Comparison of ENCODE assay signal across 22 cellular contexts in the genomic region with DNA sequence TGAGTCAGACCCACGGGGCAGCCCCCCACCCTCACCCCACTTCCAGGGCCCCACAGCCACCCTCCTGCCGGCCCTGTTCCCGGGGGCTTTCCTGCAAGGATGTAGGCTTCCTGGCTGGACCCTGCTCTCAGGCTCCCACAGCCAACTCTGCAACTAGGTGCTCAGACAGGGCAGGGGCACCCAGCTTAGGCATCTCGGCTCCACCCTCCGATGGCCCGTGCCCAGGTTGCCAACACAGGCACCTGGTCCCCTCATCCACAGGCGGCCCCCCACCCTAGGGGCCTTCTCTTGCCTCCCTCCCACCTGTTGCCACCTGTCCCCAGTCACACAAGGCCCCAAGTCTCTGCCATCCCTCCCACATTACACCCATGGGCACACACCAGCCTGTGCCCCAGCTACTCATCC. TPM values are rescaled to one million over a fixed set of nuclear protein-coding genes. Genes with fewer than 3 reads are reported as not detected.
A peak's percentile ranks its signal among the peaks of the same experiment; 100 is the strongest.
DNase-seq lines count a peak whose midpoint lies in the region; ATAC-seq and TF ChIP-seq lines count a peak whose summit lies in the region.
"Had no signal": no experiment of that assay in that cellular context is flagged by ENCODE, and none has a peak within 500 bp of the region (broad histone marks: within the 10 kb centered on the region; RNA-seq: fewer than 3 reads in every experiment).

No MANE protein-coding gene starts in this region.

- no CpG with 5 or more reads among the region's 7 CpGs for WGBS in H9 (ENCODE audit: extremely low coverage, insufficient read length, low lambda C conversion rate)

- no peaks in the 10 kb centered on the region for H3K9me3 ChIP-seq in H9 (ENCODE audit: control insufficient read depth, low read depth, low read length)
- H3K9me3 ChIP-seq in osteoblast (ENCODE audit: low read depth, low read length): no peaks in the 10 kb centered on the region

- H3K4ac ChIP-seq in H9 (ENCODE audit: low read depth, low read length): no peak overlapping the region

- no peak overlapping the region for H4K91ac ChIP-seq in H9 (ENCODE audit: insufficient read length, low read depth, low read length)

- H2BK20ac ChIP-seq in H9 (ENCODE audit: low read depth, low read length, poor library complexity, severe bottlenecking): no peak overlapping the region

- H3K27me3 Mint-ChIP-seq in activated CD8-positive, alpha-beta T cell treated with anti-CD3 and anti-CD28 coated beads, Interleukin-2, amount 10 ng/mL, durations not matched to agents 7 days and 5 days (ENCODE audit: low read depth): no peaks in the 10 kb centered on the region
- no peaks in the 10 kb centered on the region for H3K27me3 Mint-ChIP-seq in activated CD8-positive, alpha-beta T cell treated with anti-CD3 and anti-CD28 coated beads for 36 hours
- H3K27me3 Mint-ChIP-seq in H9 (ENCODE audit: low read depth): no peaks in the 10 kb centered on the region
- peaks cover 31% of the 10 kb centered on the region for H3K27me3 Mint-ChIP-seq in glutamatergic neuron (ENCODE audit: unreplicated experiment)
- H3K27me3 Mint-ChIP-seq: CD4-positive, CD25-positive, alpha-beta regulatory T cell had no signal

- no peak overlapping the region for H4K5ac ChIP-seq in H9 (ENCODE audit: insufficient read length, low read depth, low read length)

- H3K56ac ChIP-seq in H9 (ENCODE audit: insufficient read length, low read depth, low read length): no peak overlapping the region

- ATAC-seq in activated CD8-positive, alpha-beta T cell treated with anti-CD3 and anti-CD28 coated beads, Interleukin-2, amount 10 ng/mL, durations not matched to agents 7 days and 5 days: no peak
- ATAC-seq in activated CD8-positive, alpha-beta T cell treated with anti-CD3 and anti-CD28 coated beads for 36 hours: no peak
- ATAC-seq in HG02623 (IDR thresholded peaks at IDR 0.05; ENCODE audit: unreplicated experiment) (no peak), SK-N-SH treated with all-trans-retinoic acid at 6 μM for 48 hours (no peak), left colon (no peak)
- ATAC-seq: Panc1 had no signal

- no peaks in the 10 kb centered on the region for H3K36me3 ChIP-seq in osteoblast (ENCODE audit: insufficient read depth, low read length)

- CTCF ChIA-PET in activated CD8-positive, alpha-beta T cell treated with anti-CD3 and anti-CD28 coated beads, Interleukin-2, amount 10 ng/mL, durations not matched to agents 7 days and 5 days (lab: Charles Lee): no interaction called here
- CTCF ChIA-PET in activated CD8-positive, alpha-beta T cell treated with anti-CD3 and anti-CD28 coated beads for 36 hours (lab: Charles Lee): interaction anchor here (0.6 kb wide), 1 partner anchor 33 kb away, joined by 3 read pairs; no protein-coding TSS in a partner anchor

- H3K4me1 ChIP-seq in H9 (ENCODE audit: insufficient read depth, low read length): peaks cover 2% of the 10 kb centered on the region; the same call in 1 of the 2 replicates
- H3K4me1 ChIP-seq in osteoblast (ENCODE audit: insufficient read depth, low read length): no peaks in the 10 kb centered on the region

- peaks cover 10% of the 10 kb centered on the region; the same call in 1 of the 2 replicates for H3K79me2 ChIP-seq in H9 (ENCODE audit: insufficient read depth, low read length)
- H3K79me2 ChIP-seq in osteoblast (ENCODE audit: insufficient read depth, low read length): no peaks in the 10 kb centered on the region

- no peak for TF ChIP-seq CTCF in activated CD8-positive, alpha-beta T cell treated with anti-CD3 and anti-CD28 coated beads for 36 hours (IDR thresholded peaks at IDR 0.05)
- TF ChIP-seq CTCF in H9 (conservative IDR thresholded peaks at IDR 0.05): no peak
- TF ChIP-seq CTCF in glutamatergic neuron (IDR thresholded peaks at IDR 0.05; ENCODE audit: partially characterized antibody, unreplicated experiment): no peak
- TF ChIP-seq CTCF in osteoblast (IDR thresholded peaks at IDR 0.05; ENCODE audit: extremely low read depth, low read depth, low read length): no peak

- H3K4me1 Mint-ChIP-seq in activated CD8-positive, alpha-beta T cell treated with anti-CD3 and anti-CD28 coated beads, Interleukin-2, amount 10 ng/mL, durations not matched to agents 7 days and 5 days (ENCODE audit: low read depth): peaks cover 19% of the 10 kb centered on the region
- H3K4me1 Mint-ChIP-seq in activated CD8-positive, alpha-beta T cell treated with anti-CD3 and anti-CD28 coated beads for 36 hours (ENCODE audit: low read depth): peaks cover 15% of the 10 kb centered on the region
- peaks cover 18 to 30% of the 10 kb centered on the region in 2 experiments for H3K4me1 Mint-ChIP-seq in H9
- H3K4me1 Mint-ChIP-seq in glutamatergic neuron (ENCODE audit: low read depth, unreplicated experiment): peaks cover 41% of the 10 kb centered on the region

- no peak overlapping the region for H2AFZ ChIP-seq in H9 (ENCODE audit: low read length)
- no peak overlapping the region for H2AFZ ChIP-seq in osteoblast (ENCODE audit: low read length)

- H3K27ac Mint-ChIP-seq in activated CD8-positive, alpha-beta T cell treated with anti-CD3 and anti-CD28 coated beads, Interleukin-2, amount 10 ng/mL, durations not matched to agents 7 days and 5 days: peak overlapping the region; percentile 34
- no peak overlapping the region for H3K27ac Mint-ChIP-seq in activated CD8-positive, alpha-beta T cell treated with anti-CD3 and anti-CD28 coated beads for 36 hours
- peak overlapping the region in 1 of 3 experiments; percentile 75; a peak in 1 of 7 replicates for H3K27ac Mint-ChIP-seq in H9
- no peak overlapping the region for H3K27ac Mint-ChIP-seq in glutamatergic neuron (ENCODE audit: unreplicated experiment)
- H3K27ac Mint-ChIP-seq: CD4-positive, CD25-positive, alpha-beta regulatory T cell had no signal

- peaks cover 12% of the 10 kb centered on the region for H3K79me1 ChIP-seq in H9 (ENCODE audit: insufficient read depth, low read depth, low read length, poor library complexity, severe bottlenecking)

- POLR2A ChIA-PET in activated CD8-positive, alpha-beta T cell treated with anti-CD3 and anti-CD28 coated beads, Interleukin-2, amount 10 ng/mL, durations not matched to agents 7 days and 5 days (lab: Charles Lee): no interaction called here
- POLR2A ChIA-PET in activated CD8-positive, alpha-beta T cell treated with anti-CD3 and anti-CD28 coated beads for 36 hours (lab: Charles Lee): no interaction called here

- no peak overlapping the region for H2BK12ac ChIP-seq in H9 (ENCODE audit: insufficient read length, low read depth, low read length)

- no peak for DNase-seq in activated CD8-positive, alpha-beta T cell treated with anti-CD3 and anti-CD28 coated beads, Interleukin-2, amount 10 ng/mL, durations not matched to agents 7 days and 5 days
- DNase-seq in activated CD8-positive, alpha-beta T cell treated with anti-CD3 and anti-CD28 coated beads for 36 hours: no peak
- DNase-seq in H9: no peak
- DNase-seq in glutamatergic neuron: peak; percentile 9
- peak; percentile 58 for DNase-seq in osteoblast (ENCODE audit: insufficient read length, low spot score, missing footprints)
- no peak for DNase-seq in left colon
- DNase-seq: AML-193; CD4-positive, CD25-positive, alpha-beta regulatory T cell; COR-L47; DMS 273 treated with DMSO at 0.1 percent for 48 hours; GDM1; H7; MM.1S; NCI-H1092 treated with DMSO at 0.1 percent for 48 hours; NCI-H2081; NCI-H2171 treated with DMSO at 0.1 percent for 48 hours; NCI-H446 treated with DMSO at 0.1 percent for 48 hours; NCI-H69 had no signal

- H3K4me3 ChIP-seq in osteoblast (ENCODE audit: insufficient read depth, low read length): no peak overlapping the region

- H3K27me3 ChIP-seq in H9 (ENCODE audit: insufficient read depth, low read length) (no peaks in the 10 kb centered on the region), osteoblast (ENCODE audit: insufficient read depth, low read length) (no peaks in the 10 kb centered on the region)

- H3K27ac ChIP-seq in H9 (ENCODE audit: insufficient read length, low read depth, low read length) (no peak overlapping the region), osteoblast (ENCODE audit: low read depth, low read length) (no peak overlapping the region)
- H3K27ac ChIP-seq: 22Rv1 had no signal

- H3K4me2 ChIP-seq in H9 (ENCODE audit: insufficient read depth, insufficient read length, low read length) (no peak overlapping the region), osteoblast (ENCODE audit: insufficient read depth, low read length) (no peak overlapping the region)

- H4K20me1 ChIP-seq in H9 (ENCODE audit: control insufficient read depth, insufficient read depth, insufficient read length): no peaks in the 10 kb centered on the region
- peaks cover 27% of the 10 kb centered on the region for H4K20me1 ChIP-seq in osteoblast (ENCODE audit: insufficient read depth, low read length)

- no peak overlapping the region for H3K18ac ChIP-seq in H9 (ENCODE audit: insufficient read length, low read depth, low read length)

- H3K4me3 Mint-ChIP-seq in activated CD8-positive, alpha-beta T cell treated with anti-CD3 and anti-CD28 coated beads, Interleukin-2, amount 10 ng/mL, durations not matched to agents 7 days and 5 days: no peak overlapping the region
- H3K4me3 Mint-ChIP-seq in activated CD8-positive, alpha-beta T cell treated with anti-CD3 and anti-CD28 coated beads for 36 hours: no peak overlapping the region
- H3K4me3 Mint-ChIP-seq in H9 (no peak overlapping the region), glutamatergic neuron (ENCODE audit: unreplicated experiment) (no peak overlapping the region)
- H3K4me3 Mint-ChIP-seq: CD4-positive, CD25-positive, alpha-beta regulatory T cell had no signal

- no peak overlapping the region for H2BK120ac ChIP-seq in H9 (ENCODE audit: low read depth, low read length, poor library complexity, severe bottlenecking)

- no peak overlapping the region for H2BK5ac ChIP-seq in H9 (ENCODE audit: insufficient read length, low read length)

- H3K36me3 Mint-ChIP-seq in activated CD8-positive, alpha-beta T cell treated with anti-CD3 and anti-CD28 coated beads, Interleukin-2, amount 10 ng/mL, durations not matched to agents 7 days and 5 days (ENCODE audit: low read depth): no peaks in the 10 kb centered on the region
- H3K36me3 Mint-ChIP-seq in activated CD8-positive, alpha-beta T cell treated with anti-CD3 and anti-CD28 coated beads for 36 hours (ENCODE audit: low read depth): no peaks in the 10 kb centered on the region
- H3K36me3 Mint-ChIP-seq in H9 (ENCODE audit: insufficient read depth in 1 of 3, low read depth in 3 of 3) (peaks cover 4 to 14% (median 10%) of the 10 kb centered on the region in 3 experiments; a peak in 5 of 7 replicates), glutamatergic neuron (ENCODE audit: unreplicated experiment) (no peaks in the 10 kb centered on the region)
- H3K36me3 Mint-ChIP-seq: CD4-positive, CD25-positive, alpha-beta regulatory T cell had no signal

- no peak overlapping the region for H4K8ac ChIP-seq in H9 (replicated peaks; ENCODE audit: insufficient read length, low read depth, low read length)

- no peak overlapping the region for H3T11ph ChIP-seq in H9 (ENCODE audit: low read length)

- H3K23me2 ChIP-seq in H9 (ENCODE audit: insufficient read length, low read depth, low read length, poor library complexity, severe bottlenecking): no peaks in the 10 kb centered on the region

- no peak overlapping the region for H2BK15ac ChIP-seq in H9 (ENCODE audit: low read depth, low read length)

- H2AK5ac ChIP-seq in H9 (ENCODE audit: insufficient read length, low read length): no peak overlapping the region

- H3K14ac ChIP-seq in H9 (ENCODE audit: insufficient read depth, low read length): peak overlapping the region; percentile 15; the same call in 1 of the 2 replicates

- H3K9me3 Mint-ChIP-seq in activated CD8-positive, alpha-beta T cell treated with anti-CD3 and anti-CD28 coated beads, Interleukin-2, amount 10 ng/mL, durations not matched to agents 7 days and 5 days (ENCODE audit: insufficient read depth): no peaks in the 10 kb centered on the region
- no peaks in the 10 kb centered on the region for H3K9me3 Mint-ChIP-seq in activated CD8-positive, alpha-beta T cell treated with anti-CD3 and anti-CD28 coated beads for 36 hours
- no peaks in the 10 kb centered on the region for H3K9me3 Mint-ChIP-seq in H9
- H3K9me3 Mint-ChIP-seq in glutamatergic neuron (ENCODE audit: unreplicated experiment): peaks cover 24% of the 10 kb centered on the region
- H3K9me3 Mint-ChIP-seq: CD4-positive, CD25-positive, alpha-beta regulatory T cell had no signal

- H3K9ac ChIP-seq in H9 (ENCODE audit: extremely low read depth, insufficient read length, low read length): no peak overlapping the region

- intact Hi-C loops in activated CD8-positive, alpha-beta T cell treated with anti-CD3 and anti-CD28 coated beads for 36 hours (cut with micrococcal nuclease): no loop called here
- intact Hi-C loops in left colon (cut with DNase I, micrococcal nuclease): no loop called here

- no peak overlapping the region for H3K23ac ChIP-seq in H9 (ENCODE audit: insufficient read length, low read depth, low read length)

RNA-seq across cellular contexts. Expression of gene HS6ST1, which starts 34.6 kb away (rescaled TPM):
- 1 to 10 TPM; 7.1 to 8.1 TPM for total RNA-seq in activated CD8-positive, alpha-beta T cell treated with anti-CD3 and anti-CD28 coated beads, Interleukin-2, amount 10 ng/mL, durations not matched to agents 7 days and 5 days
- 10 to 100 TPM; 12.5 to 13.0 TPM for total RNA-seq in activated CD8-positive, alpha-beta T cell treated with anti-CD3 and anti-CD28 coated beads for 36 hours
- total RNA-seq in H9 (2021): 58.9 and 60.2 TPM in 2 replicates
- 173 TPM for total RNA-seq in glutamatergic neuron (ENCODE audit: unreplicated experiment)
- 16.5 and 18.8 TPM in 2 replicates for total RNA-seq in osteoblast
- 10 to 100 TPM; 20.5 to 40.4 TPM for total RNA-seq in left colon

Comparison
In these comparisons a context has a peak if more than half of its experiments do, and no peak if none do; other contexts are left out.
1. DNase-seq: peak in glutamatergic neuron (single experiment) and osteoblast (single experiment); none in activated CD8-positive, alpha-beta T cell treated with anti-CD3 and anti-CD28 coated beads, Interleukin-2, amount 10 ng/mL, durations not matched to agents 7 days and 5 days (single experiment), activated CD8-positive, alpha-beta T cell treated with anti-CD3 and anti-CD28 coated beads for 36 hours (single experiment), H9 (single experiment) and left colon (0 of 2).